ENCODE assay signal across 27 cellular contexts in genomic region chr4:118087366-118087765, GRCh38. TPM values are rescaled to one million over a fixed set of nuclear protein-coding genes. Genes with fewer than 3 reads are reported as not detected.
"Had no signal": no experiment of that assay in that cellular context is flagged by ENCODE, and none has a peak within 500 bp of the region (broad histone marks: within the 10 kb centered on the region; RNA-seq: fewer than 3 reads in every experiment).

No MANE protein-coding gene starts in this region.

- H3K36me3 Mint-ChIP-seq: activated CD8-positive, alpha-beta memory T cell treated with anti-CD3 and anti-CD28 coated beads, Interleukin-2, amount 10 ng/mL, durations not matched to agents 7 days and 5 days; naive B cell; stimulated activated memory B cell treated with anti-CD40 and anti-IgM and Interleukin-4, amounts not matched to agents 10 μg/mL and 1 μg/mL and 100 μg/mL, for 72 hours had no signal

- H3K27me3 Mint-ChIP-seq: activated CD4-positive, alpha-beta memory T cell treated with anti-CD3 and anti-CD28 coated beads, Interleukin-2, amount 10 ng/mL, durations not matched to agents 7 days and 5 days; activated CD4-positive, alpha-beta T cell treated with anti-CD3 and anti-CD28 coated beads, Interleukin-2, amount 10 ng/mL, durations not matched to agents 24 days and 14 days; activated CD8-positive, alpha-beta memory T cell treated with anti-CD3 and anti-CD28 coated beads, Interleukin-2, amount 10 ng/mL, durations not matched to agents 7 days and 5 days; dendritic cell treated with granulocyte-macrophage colony-stimulating factor and Interleukin-4, amounts not matched to agents 40 ng/mL and 50 ng/mL, for 4 days; naive B cell; stimulated activated memory B cell treated with anti-CD40 and anti-IgM and Interleukin-4, amounts not matched to agents 10 μg/mL and 1 μg/mL and 100 μg/mL, for 72 hours had no signal

- H3K4me2 ChIP-seq: smooth muscle cell had no signal

- H3K4me3 ChIP-seq: body of pancreas, cardiac muscle cell, gastrocnemius medialis, sigmoid colon, smooth muscle cell, stomach, transverse colon had no signal

- H3K36me3 ChIP-seq: cardiac muscle cell, gastrocnemius medialis, sigmoid colon, stomach, transverse colon had no signal

- H3K27ac Mint-ChIP-seq: activated CD4-positive, alpha-beta memory T cell treated with anti-CD3 and anti-CD28 coated beads, Interleukin-2, amount 10 ng/mL, durations not matched to agents 7 days and 5 days; activated CD4-positive, alpha-beta T cell treated with anti-CD3 and anti-CD28 coated beads, Interleukin-2, amount 10 ng/mL, durations not matched to agents 24 days and 14 days; activated CD8-positive, alpha-beta memory T cell treated with anti-CD3 and anti-CD28 coated beads, Interleukin-2, amount 10 ng/mL, durations not matched to agents 7 days and 5 days; dendritic cell treated with granulocyte-macrophage colony-stimulating factor and Interleukin-4, amounts not matched to agents 40 ng/mL and 50 ng/mL, for 4 days; naive B cell; stimulated activated memory B cell treated with anti-CD40 and anti-IgM and Interleukin-4, amounts not matched to agents 10 μg/mL and 1 μg/mL and 100 μg/mL, for 72 hours had no signal

- H3K9me3 ChIP-seq: body of pancreas, gastrocnemius medialis, sigmoid colon, stomach, transverse colon had no signal

- FAIRE-seq: islet of Langerhans, urothelium cell line had no signal

- H3K27ac ChIP-seq: body of pancreas, cardiac muscle cell, gastrocnemius medialis, sigmoid colon, stomach, transverse colon had no signal

- H3K9me3 Mint-ChIP-seq: activated CD4-positive, alpha-beta memory T cell treated with anti-CD3 and anti-CD28 coated beads, Interleukin-2, amount 10 ng/mL, durations not matched to agents 7 days and 5 days; activated CD4-positive, alpha-beta T cell treated with anti-CD3 and anti-CD28 coated beads, Interleukin-2, amount 10 ng/mL, durations not matched to agents 24 days and 14 days had no signal

- H3K27me3 ChIP-seq: body of pancreas, cardiac muscle cell, gastrocnemius medialis, sigmoid colon, stomach, transverse colon had no signal

- H3K4me1 ChIP-seq: body of pancreas, gastrocnemius medialis, sigmoid colon, stomach, transverse colon had no signal

- H3K4me1 Mint-ChIP-seq: activated CD4-positive, alpha-beta memory T cell treated with anti-CD3 and anti-CD28 coated beads, Interleukin-2, amount 10 ng/mL, durations not matched to agents 7 days and 5 days; activated CD8-positive, alpha-beta memory T cell treated with anti-CD3 and anti-CD28 coated beads, Interleukin-2, amount 10 ng/mL, durations not matched to agents 7 days and 5 days; naive B cell; stimulated activated memory B cell treated with anti-CD40 and anti-IgM and Interleukin-4, amounts not matched to agents 10 μg/mL and 1 μg/mL and 100 μg/mL, for 72 hours had no signal

- ATAC-seq: activated CD4-positive, CD25-positive, alpha-beta regulatory T cell treated with anti-CD3 and anti-CD28 coated beads, Interleukin-2, amount 50 U/mL, for 24 hours; activated CD8-positive, alpha-beta memory T cell treated with anti-CD3 and anti-CD28 coated beads, Interleukin-2, amount 10 ng/mL, durations not matched to agents 7 days and 5 days; body of pancreas; esophagus mucosa; gastrocnemius medialis; left cardiac atrium; stimulated activated memory B cell treated with anti-CD40 and anti-IgM and Interleukin-4, amounts not matched to agents 10 μg/mL and 1 μg/mL and 100 μg/mL, for 72 hours had no signal

- H3K4me3 Mint-ChIP-seq: activated CD4-positive, alpha-beta memory T cell treated with anti-CD3 and anti-CD28 coated beads, Interleukin-2, amount 10 ng/mL, durations not matched to agents 7 days and 5 days; activated CD4-positive, alpha-beta T cell treated with anti-CD3 and anti-CD28 coated beads, Interleukin-2, amount 10 ng/mL, durations not matched to agents 24 days and 14 days; activated CD8-positive, alpha-beta memory T cell treated with anti-CD3 and anti-CD28 coated beads, Interleukin-2, amount 10 ng/mL, durations not matched to agents 7 days and 5 days; dendritic cell treated with granulocyte-macrophage colony-stimulating factor and Interleukin-4, amounts not matched to agents 40 ng/mL and 50 ng/mL, for 4 days; naive B cell; neural crest cell; stimulated activated memory B cell treated with anti-CD40 and anti-IgM and Interleukin-4, amounts not matched to agents 10 μg/mL and 1 μg/mL and 100 μg/mL, for 72 hours had no signal

- DNase-seq: activated CD4-positive, alpha-beta memory T cell treated with anti-CD3 and anti-CD28 coated beads, Interleukin-2, amount 10 ng/mL, durations not matched to agents 7 days and 5 days; activated CD4-positive, alpha-beta T cell treated with anti-CD3 and anti-CD28 coated beads, Interleukin-2, amount 10 ng/mL, durations not matched to agents 24 days and 14 days; activated CD8-positive, alpha-beta memory T cell treated with anti-CD3 and anti-CD28 coated beads, Interleukin-2, amount 10 ng/mL, durations not matched to agents 7 days and 5 days; activated gamma-delta T cell; activated naive CD4-positive, alpha-beta T cell treated with anti-CD3 and anti-CD28 coated beads, Interleukin-2, amount 50 U/mL, for 16 hours; activated T-cell treated with anti-CD3 and anti-CD28 coated beads for 4 hours; anterior cingulate cortex; body of pancreas; effector CD8-positive, alpha-beta T cell; gastrocnemius medialis; left cardiac atrium; naive B cell; sigmoid colon; stimulated activated CD4-positive, alpha-beta T cell treated with anti-CD3 and anti-CD28 coated beads, Interleukin-15, amount 100 ng/mL, for 24 hours; stomach; transverse colon had no signal

RNA-seq across cellular contexts. Expression of gene NDST3, which starts 53.1 kb away (rescaled TPM):
- total RNA-seq: activated CD4-positive, alpha-beta memory T cell treated with anti-CD3 and anti-CD28 coated beads, Interleukin-2, amount 10 ng/mL, durations not matched to agents 7 days and 5 days; activated CD4-positive, alpha-beta T cell treated with anti-CD3 and anti-CD28 coated beads, Interleukin-2, amount 10 ng/mL, durations not matched to agents 24 days and 14 days; activated CD8-positive, alpha-beta memory T cell treated with anti-CD3 and anti-CD28 coated beads, Interleukin-2, amount 10 ng/mL, durations not matched to agents 7 days and 5 days; body of pancreas; esophagus mucosa; left cardiac atrium; mesenteric fat pad; omental fat pad had no signal
- polyA plus RNA-seq: smooth muscle cell had no signal
